1 cellular context compared by ENCODE assay signal in the genomic region with DNA sequence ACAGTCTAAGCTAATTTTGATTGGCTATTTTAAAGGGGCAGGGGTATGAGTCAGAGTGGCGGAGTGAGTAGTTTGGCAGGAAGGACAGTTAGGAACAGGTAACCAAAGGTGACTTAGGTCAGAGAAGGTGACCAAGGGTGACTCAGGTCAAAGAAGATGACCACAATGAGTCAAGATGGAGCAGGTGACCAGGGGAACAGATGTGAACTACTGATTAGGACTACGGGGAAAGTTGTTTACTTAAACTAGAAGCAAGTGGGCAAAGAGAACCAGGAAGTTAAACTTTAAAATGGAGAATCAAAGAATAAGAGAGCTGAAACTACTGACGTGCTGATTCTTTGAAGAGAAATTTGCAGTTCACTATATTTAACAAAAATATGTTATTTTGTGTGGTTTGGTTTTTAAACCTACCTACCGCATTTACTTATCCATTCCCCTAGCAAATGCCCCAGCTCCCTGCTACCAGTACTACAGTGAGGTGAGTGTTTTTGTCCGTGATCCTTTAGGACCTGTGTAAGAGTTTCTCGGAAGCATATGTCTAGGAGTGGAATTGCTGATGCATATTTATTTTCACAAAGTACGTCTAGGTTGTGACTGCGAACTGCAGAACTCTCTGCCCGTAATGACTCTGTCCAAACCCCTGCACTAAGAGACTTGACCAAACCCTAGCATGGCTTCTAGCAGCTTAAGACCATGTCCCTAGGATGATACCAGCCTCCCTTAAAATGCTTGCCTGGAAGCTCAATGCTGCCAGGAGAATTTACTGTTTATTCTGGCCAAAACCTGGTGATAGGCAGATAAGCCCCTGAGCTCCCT.
TF ChIP-seq lines count a peak whose summit lies in the region.

No MANE protein-coding gene starts in this region.

TF ChIP-seq in GM23338, 12 proteins besides CTCF, POLR2A, EP300 and RAD21 (continued from another document):
- TF ChIP-seq, protein P1, sequence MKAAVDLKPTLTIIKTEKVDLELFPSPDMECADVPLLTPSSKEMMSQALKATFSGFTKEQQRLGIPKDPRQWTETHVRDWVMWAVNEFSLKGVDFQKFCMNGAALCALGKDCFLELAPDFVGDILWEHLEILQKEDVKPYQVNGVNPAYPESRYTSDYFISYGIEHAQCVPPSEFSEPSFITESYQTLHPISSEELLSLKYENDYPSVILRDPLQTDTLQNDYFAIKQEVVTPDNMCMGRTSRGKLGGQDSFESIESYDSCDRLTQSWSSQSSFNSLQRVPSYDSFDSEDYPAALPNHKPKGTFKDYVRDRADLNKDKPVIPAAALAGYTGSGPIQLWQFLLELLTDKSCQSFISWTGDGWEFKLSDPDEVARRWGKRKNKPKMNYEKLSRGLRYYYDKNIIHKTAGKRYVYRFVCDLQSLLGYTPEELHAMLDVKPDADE (IDR thresholded peaks at IDR 0.05): no peak
- no peak for TF ChIP-seq STAT1 (IDR thresholded peaks at IDR 0.05; ENCODE audit: unreplicated experiment)
